8 cellular contexts compared by ENCODE assay signal in the genomic region with DNA sequence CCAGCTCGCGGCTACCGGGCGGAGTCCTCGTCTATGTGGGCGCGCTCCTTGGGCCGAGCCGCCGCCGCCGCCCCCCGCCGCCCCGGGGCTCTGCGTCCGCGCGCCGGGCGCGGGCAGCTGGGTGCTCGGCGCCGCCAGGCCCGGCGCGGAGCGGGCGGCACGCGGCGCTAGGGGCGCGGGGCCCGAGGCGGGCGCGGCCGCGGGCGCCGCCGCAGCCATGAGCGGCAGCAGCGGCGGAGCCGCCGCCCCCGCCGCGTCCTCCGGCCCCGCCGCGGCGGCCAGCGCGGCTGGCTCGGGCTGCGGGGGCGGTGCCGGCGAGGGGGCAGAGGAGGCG. TPM values are rescaled to one million over a fixed set of nuclear protein-coding genes. Genes with fewer than 3 reads are reported as not detected.
A peak's percentile ranks its signal among the peaks of the same experiment; 100 is the strongest.
DNase-seq lines count a peak whose midpoint lies in the region; ATAC-seq, FAIRE-seq and TF ChIP-seq lines count a peak whose summit lies in the region.

No MANE protein-coding gene starts in this region.

- H3K9me3 Mint-ChIP-seq in central memory CD8-positive, alpha-beta T cell, result no peaks in the 10 kb centered on the region
- no peaks in the 10 kb centered on the region for H3K9me3 Mint-ChIP-seq in activated CD4-positive, alpha-beta T cell treated with anti-CD3 and anti-CD28 coated beads for 36 hours (ENCODE audit: low read depth)

- FAIRE-seq in pancreas (lab: Jason Lieb, UNC), result no peak

- CTCF ChIA-PET in activated CD4-positive, alpha-beta T cell treated with anti-CD3 and anti-CD28 coated beads for 36 hours (lab: Charles Lee), result no interaction called here

- in situ Hi-C loops in GM13977 (cut with MboI; ENCODE audit: low pct_unique_long_range_greater_than_20kb, low sequenced_read_pairs, unreplicated experiment), result no loop called here

- no peaks in the 10 kb centered on the region for H3K27me3 ChIP-seq in pancreas

- intact Hi-C loops in pancreas (cut with DNase I), result loop anchor here in 2 of 3 donors (10.0 kb wide), 1 partner anchor 121 kb away; no protein-coding TSS in a partner anchor
- intact Hi-C loops in activated CD4-positive, alpha-beta T cell treated with anti-CD3 and anti-CD28 coated beads for 36 hours (cut with DNase I, micrococcal nuclease), result loop anchor here (1.0 to 10.0 kb wide), 7 partner anchors 34 to 724 kb away; partner anchors contain the start of gene OTULIN (in 2 of the 2)

- H3K9me3 ChIP-seq in pancreas, result no peaks in the 10 kb centered on the region

- no peak overlapping the region for H3K27ac Mint-ChIP-seq in central memory CD8-positive, alpha-beta T cell (ENCODE audit: low read depth)
- no peak overlapping the region for H3K27ac Mint-ChIP-seq in activated CD4-positive, alpha-beta T cell treated with anti-CD3 and anti-CD28 coated beads for 36 hours

- H3K36me3 Mint-ChIP-seq in central memory CD8-positive, alpha-beta T cell (ENCODE audit: insufficient read depth), result peaks cover 3% of the 10 kb centered on the region
- no peaks in the 10 kb centered on the region for H3K36me3 Mint-ChIP-seq in activated CD4-positive, alpha-beta T cell treated with anti-CD3 and anti-CD28 coated beads for 36 hours (ENCODE audit: low read depth)

- ATAC-seq in GM19397 (IDR thresholded peaks at IDR 0.05; ENCODE audit: unreplicated experiment) (peak; percentile 14), HG03103 (IDR thresholded peaks at IDR 0.05; ENCODE audit: low read depth, unreplicated experiment) (peak; percentile 4), pancreas (no peak)
- ATAC-seq in central memory CD8-positive, alpha-beta T cell (replicated peaks; ENCODE audit: extremely low read depth, poor library complexity, severe bottlenecking), result no peak
- ATAC-seq in activated CD4-positive, alpha-beta T cell treated with anti-CD3 and anti-CD28 coated beads for 36 hours, result no peak

- no peaks in the 10 kb centered on the region for H3K36me3 ChIP-seq in pancreas

- 0 to 1% methylated on average over 32 to 65 of the region's 65 CpGs for WGBS in pancreas, 2 donors

- peaks cover 34% of the 10 kb centered on the region for H3K27me3 Mint-ChIP-seq in central memory CD8-positive, alpha-beta T cell
- H3K27me3 Mint-ChIP-seq in activated CD4-positive, alpha-beta T cell treated with anti-CD3 and anti-CD28 coated beads for 36 hours, result peaks cover 37% of the 10 kb centered on the region

- no peak for TF ChIP-seq CTCF in pancreas (IDR thresholded peaks at IDR 0.05)
- no peak for TF ChIP-seq CTCF in GM13977 (IDR thresholded peaks at IDR 0.05; ENCODE audit: extremely low read depth, insufficient read depth, missing control alignments)

- H3K4me1 Mint-ChIP-seq in central memory CD8-positive, alpha-beta T cell, result peaks cover 15% of the 10 kb centered on the region
- H3K4me1 Mint-ChIP-seq in activated CD4-positive, alpha-beta T cell treated with anti-CD3 and anti-CD28 coated beads for 36 hours, result peaks cover 7% of the 10 kb centered on the region

- peaks cover 18 to 27% (median 21%) of the 10 kb centered on the region in 3 donors for H3K4me1 ChIP-seq in pancreas

- peak overlapping the region in 3 of 4 donors; percentile 81 to 92 (median 87) for H3K27ac ChIP-seq in pancreas

- POLR2A ChIA-PET in activated CD4-positive, alpha-beta T cell treated with anti-CD3 and anti-CD28 coated beads for 36 hours (lab: Charles Lee), result no interaction called here

- H3K4me3 ChIP-seq in pancreas, result peak overlapping the region; percentile 49 to 86 (median 73)

- DNase-seq in central memory CD8-positive, alpha-beta T cell (ENCODE audit: low spot score in 2 of 2), result no peak
- DNase-seq in pancreas (no peak), islet precursor cell (no peak), GM13977 (ENCODE audit: low spot score) (no peak), NCI-H2107 (lab: John Stamatoyannopoulos, UW) (no peak)
- DNase-seq in activated CD4-positive, alpha-beta T cell treated with anti-CD3 and anti-CD28 coated beads for 36 hours, result no peak

- peak overlapping the region; percentile 82 for H3K4me3 Mint-ChIP-seq in central memory CD8-positive, alpha-beta T cell
- no peak overlapping the region for H3K4me3 Mint-ChIP-seq in activated CD4-positive, alpha-beta T cell treated with anti-CD3 and anti-CD28 coated beads for 36 hours

RNA-seq across cellular contexts. Expression of gene TRIO, which starts 0.3 kb away (rescaled TPM):
- 10 to 100 TPM; 27.3 to 82.5 (median 34.1) TPM for total RNA-seq in pancreas
- polyA plus RNA-seq in pancreas, result 10 to 100 TPM; 39.9 to 44.5 TPM
- total RNA-seq in activated CD4-positive, alpha-beta T cell treated with anti-CD3 and anti-CD28 coated beads for 36 hours, result 10 to 100 TPM in 1 of 2 experiments, 1 to 10 TPM in 1; 9.2 to 11.3 TPM

Comparison
In these comparisons a context has a peak if more than half of its experiments do, and no peak if none do; other contexts are left out.
1. ATAC-seq: peak in GM19397 (single experiment) and HG03103 (single experiment); none in central memory CD8-positive, alpha-beta T cell (single experiment), pancreas (0 of 4) and activated CD4-positive, alpha-beta T cell treated with anti-CD3 and anti-CD28 coated beads for 36 hours (single experiment).